In genomic region chr6:134238960-134239795, GRCh38 we compare ENCODE assay signal across 13 cellular contexts.
DNase-seq lines count a peak whose midpoint lies in the region; ATAC-seq and TF ChIP-seq lines count a peak whose summit lies in the region.
"Had no signal": no experiment of that assay in that cellular context is flagged by ENCODE, and none has a peak within 500 bp of the region (broad histone marks: within the 10 kb centered on the region; RNA-seq: fewer than 3 reads in every experiment).

No MANE protein-coding gene starts in this region.

- H3K27me3 Mint-ChIP-seq in stimulated activated naive CD8-positive, alpha-beta T cell treated with anti-CD3 and anti-CD28 coated beads, Interleukin-15, Interleukin-2, amounts not matched to agents 100 ng/mL and 50 ng/mL, for 24 hours, result no peaks in the 10 kb centered on the region
- H3K27me3 Mint-ChIP-seq in activated CD8-positive, alpha-beta T cell treated with anti-CD3 and anti-CD28 coated beads for 36 hours, result no peaks in the 10 kb centered on the region
- H3K27me3 Mint-ChIP-seq: effector memory CD8-positive, alpha-beta T cell had no signal

- H3K27ac ChIP-seq in heart right ventricle (peak overlapping the region in 8 of 10 donors; percentile 27 to 75 (median 42)), temporal lobe (ENCODE audit: low read depth, low read length) (peak overlapping the region; percentile 13), mammary epithelial cell (ENCODE audit: insufficient read depth, low read depth, low read length) (no peak overlapping the region)
- H3K27ac ChIP-seq: ascending aorta, C4-2B had no signal

- no peak for TF ChIP-seq CTCF in activated CD8-positive, alpha-beta T cell treated with anti-CD3 and anti-CD28 coated beads for 36 hours (IDR thresholded peaks at IDR 0.05)
- TF ChIP-seq CTCF in heart right ventricle (IDR thresholded peaks at IDR 0.05), result no peak
- TF ChIP-seq CTCF in mammary epithelial cell (conservative IDR thresholded peaks at IDR 0.05 in 1 of 2, IDR thresholded peaks at IDR 0.05 in 1 of 2; ENCODE audit: extremely low read depth in 1 of 2, insufficient read depth in 1 of 2, low read depth in 1 of 2, low read length in 2 of 2), result no peak

- no peak overlapping the region for H3K4me2 ChIP-seq in mammary epithelial cell (ENCODE audit: insufficient read depth, low read depth, low read length)

- peak overlapping the region; percentile 32 for H3K27ac Mint-ChIP-seq in stimulated activated naive CD8-positive, alpha-beta T cell treated with anti-CD3 and anti-CD28 coated beads, Interleukin-15, Interleukin-2, amounts not matched to agents 100 ng/mL and 50 ng/mL, for 24 hours
- peak overlapping the region; percentile 99 for H3K27ac Mint-ChIP-seq in activated CD8-positive, alpha-beta T cell treated with anti-CD3 and anti-CD28 coated beads for 36 hours

- H3K79me2 ChIP-seq in mammary epithelial cell (ENCODE audit: insufficient read depth, low read length), result no peaks in the 10 kb centered on the region

- peaks cover 7% of the 10 kb centered on the region for H3K9me3 Mint-ChIP-seq in stimulated activated naive CD8-positive, alpha-beta T cell treated with anti-CD3 and anti-CD28 coated beads, Interleukin-15, Interleukin-2, amounts not matched to agents 100 ng/mL and 50 ng/mL, for 24 hours
- peaks cover 6% of the 10 kb centered on the region for H3K9me3 Mint-ChIP-seq in activated CD8-positive, alpha-beta T cell treated with anti-CD3 and anti-CD28 coated beads for 36 hours
- H3K9me3 Mint-ChIP-seq: effector memory CD8-positive, alpha-beta T cell had no signal

- H3K4me3 ChIP-seq in heart right ventricle (no peak overlapping the region), mammary epithelial cell (replicated peaks in 1 of 3; ENCODE audit: insufficient read depth in 1 of 3, low read depth in 2 of 3, low read length in 3 of 3) (no peak overlapping the region)
- H3K4me3 ChIP-seq: ascending aorta, skin epidermis had no signal

- ATAC-seq in stimulated activated naive CD8-positive, alpha-beta T cell treated with anti-CD3 and anti-CD28 coated beads, Interleukin-15, Interleukin-2, amounts not matched to agents 100 U/mL and 50 U/mL, for 24 hours, result no peak
- no peak for ATAC-seq in activated CD8-positive, alpha-beta T cell treated with anti-CD3 and anti-CD28 coated beads for 36 hours
- peak; percentile 69 to 94 (median 90) for ATAC-seq in heart right ventricle
- ATAC-seq: effector memory CD8-positive, alpha-beta T cell had no signal

- no peak overlapping the region for H2AFZ ChIP-seq in mammary epithelial cell (ENCODE audit: low read depth, low read length)

- H3K9ac ChIP-seq in mammary epithelial cell (ENCODE audit: insufficient read depth, low read length), result no peak overlapping the region

- dilution Hi-C loops in mammary epithelial cell (cut with HindIII; ENCODE audit: low sequenced_read_pairs), result no loop called here

- H3K36me3 Mint-ChIP-seq in stimulated activated naive CD8-positive, alpha-beta T cell treated with anti-CD3 and anti-CD28 coated beads, Interleukin-15, Interleukin-2, amounts not matched to agents 100 ng/mL and 50 ng/mL, for 24 hours (ENCODE audit: low read depth), result no peaks in the 10 kb centered on the region
- H3K36me3 Mint-ChIP-seq in activated CD8-positive, alpha-beta T cell treated with anti-CD3 and anti-CD28 coated beads for 36 hours (ENCODE audit: low read depth), result peaks cover 7% of the 10 kb centered on the region

- intact Hi-C loops in activated CD8-positive, alpha-beta T cell treated with anti-CD3 and anti-CD28 coated beads for 36 hours (cut with micrococcal nuclease), result no loop called here
- intact Hi-C loops in heart right ventricle (cut with DNase I), result loop anchor here in 1 of 10 donors (5.0 to 10.0 kb wide), 2 partner anchors 62 to 106 kb away; no protein-coding TSS in a partner anchor
- intact Hi-C loops in mammary epithelial cell (cut with micrococcal nuclease), result no loop called here

- H3K4me1 Mint-ChIP-seq in stimulated activated naive CD8-positive, alpha-beta T cell treated with anti-CD3 and anti-CD28 coated beads, Interleukin-15, Interleukin-2, amounts not matched to agents 100 ng/mL and 50 ng/mL, for 24 hours (ENCODE audit: low read depth), result peaks cover 66% of the 10 kb centered on the region
- H3K4me1 Mint-ChIP-seq in activated CD8-positive, alpha-beta T cell treated with anti-CD3 and anti-CD28 coated beads for 36 hours (ENCODE audit: low read depth), result peaks cover 60% of the 10 kb centered on the region

- H3K4me3 Mint-ChIP-seq in stimulated activated naive CD8-positive, alpha-beta T cell treated with anti-CD3 and anti-CD28 coated beads, Interleukin-15, Interleukin-2, amounts not matched to agents 100 ng/mL and 50 ng/mL, for 24 hours, result no peak overlapping the region
- H3K4me3 Mint-ChIP-seq in activated CD8-positive, alpha-beta T cell treated with anti-CD3 and anti-CD28 coated beads for 36 hours, result no peak overlapping the region

- in situ Hi-C loops in mammary epithelial cell (cut with MboI; ENCODE audit: low sequenced_read_pairs in 2 of 2), result no loop called here

- H3K4me1 ChIP-seq in heart right ventricle (peaks cover 0 to 61% (median 22%) of the 10 kb centered on the region in 9 donors), mammary epithelial cell (ENCODE audit: insufficient read depth, low read length) (peaks cover 13% of the 10 kb centered on the region)
- H3K4me1 ChIP-seq: ascending aorta had no signal

- H3K36me3 ChIP-seq in heart right ventricle (no peaks in the 10 kb centered on the region), mammary epithelial cell (ENCODE audit: insufficient read depth, low read length) (no peaks in the 10 kb centered on the region)
- H3K36me3 ChIP-seq: ascending aorta had no signal

- 46 to 55% methylated on average over 6 of the region's 6 CpGs for WGBS in heart right ventricle, 2 donors
- 64% methylated on average over 6 of the region's 6 CpGs for WGBS in mammary epithelial cell (ENCODE audit: low coverage, missing lambda C conversion rate)

- CTCF ChIA-PET in activated CD8-positive, alpha-beta T cell treated with anti-CD3 and anti-CD28 coated beads for 36 hours (lab: Charles Lee), result interaction anchor here (2.0 kb wide), 1 partner anchor 9 kb away, joined by 6 read pairs; no protein-coding TSS in a partner anchor
- CTCF ChIA-PET in mammary epithelial cell (lab: Charles Lee; ENCODE audit: low non-redundant PET), result no interaction called here

- POLR2A ChIA-PET in activated CD8-positive, alpha-beta T cell treated with anti-CD3 and anti-CD28 coated beads for 36 hours (lab: Charles Lee), result interaction anchor here (0.7 to 1.4 kb wide), 2 partner anchors 9 to 49 kb away, joined by 3 to 4 read pairs; no protein-coding TSS in a partner anchor

- H3K27me3 ChIP-seq in heart right ventricle, result no peaks in the 10 kb centered on the region
- no peaks in the 10 kb centered on the region for H3K27me3 ChIP-seq in mammary epithelial cell (ENCODE audit: insufficient read depth, low read length)
- H3K27me3 ChIP-seq: ascending aorta had no signal

- BruUV-seq in mammary epithelial cell (replicated peaks; lab: Mats Ljungman, UMichigan), result no TSS peak

- no peak for DNase-seq in stimulated activated naive CD8-positive, alpha-beta T cell treated with anti-CD3 and anti-CD28 coated beads, Interleukin-15, Interleukin-2, amounts not matched to agents 100 U/mL and 50 U/mL, for 24 hours
- DNase-seq in activated CD8-positive, alpha-beta T cell treated with anti-CD3 and anti-CD28 coated beads for 36 hours, result no peak
- DNase-seq in heart right ventricle, result peak in 1 of 2 donors; percentile 52
- no peak for DNase-seq in activated gamma-delta T cell treated with Interleukin-2 at 50 U/mL for 16 hours
- DNase-seq in HUDEP-2 (lab: John Stamatoyannopoulos, UW; ENCODE audit: unreplicated experiment in 76 of 76), result no peak
- DNase-seq in mammary epithelial cell, result no peak
- DNase-seq: effector memory CD8-positive, alpha-beta T cell; NCI-H345 had no signal

- H4K20me1 ChIP-seq in mammary epithelial cell (ENCODE audit: insufficient read depth, low read length), result no peaks in the 10 kb centered on the region

- H3K9me3 ChIP-seq in heart right ventricle (no peaks in the 10 kb centered on the region), mammary epithelial cell (replicated peaks; ENCODE audit: insufficient read depth, low read length) (no peaks in the 10 kb centered on the region)
- H3K9me3 ChIP-seq: ascending aorta had no signal

Comparison
In these comparisons a context has a peak if more than half of its experiments do, and no peak if none do; other contexts are left out.
1. ATAC-seq: peak in heart right ventricle (8 of 8); none in stimulated activated naive CD8-positive, alpha-beta T cell treated with anti-CD3 and anti-CD28 coated beads, Interleukin-15, Interleukin-2, amounts not matched to agents 100 U/mL and 50 U/mL, for 24 hours (single experiment) and activated CD8-positive, alpha-beta T cell treated with anti-CD3 and anti-CD28 coated beads for 36 hours (single experiment).